In the genomic region with DNA sequence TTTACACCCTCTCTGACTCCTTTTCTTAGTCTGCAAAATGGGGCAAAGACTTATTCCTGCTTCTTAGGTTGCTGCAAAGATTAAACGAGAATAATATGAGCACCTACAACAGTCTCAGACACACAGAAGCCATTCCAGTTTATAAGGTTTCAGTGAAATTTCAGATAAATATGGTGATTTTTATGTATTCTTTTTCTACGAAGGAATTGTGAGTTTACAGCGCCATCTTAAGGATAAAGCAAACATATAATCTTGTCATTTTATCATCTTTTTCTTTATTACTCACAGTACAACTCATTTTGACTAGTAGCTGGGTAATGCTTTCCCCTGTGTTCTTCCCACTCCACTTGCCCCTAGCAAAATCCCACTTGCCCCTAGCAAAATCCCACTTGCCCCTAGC, we compare ENCODE assay signal across 8 cellular contexts. TPM values are rescaled to one million over a fixed set of nuclear protein-coding genes. Genes with fewer than 3 reads are reported as not detected.
DNase-seq lines count a peak whose midpoint lies in the region; ATAC-seq, FAIRE-seq and TF ChIP-seq lines count a peak whose summit lies in the region.

No MANE protein-coding gene starts in this region.

- H3K79me2 ChIP-seq in keratinocyte (ENCODE audit: control insufficient read depth, insufficient read depth, low read length): no peaks in the 10 kb centered on the region

- peak; percentile 73 for FAIRE-seq in keratinocyte (lab: Jason Lieb, UNC)

- no peaks in the 10 kb centered on the region for H3K9me3 ChIP-seq in keratinocyte (ENCODE audit: control insufficient read depth, low read depth, low read length)
- H3K9me3 ChIP-seq in adrenal gland (replicated peaks in 1 of 3): no peaks in the 10 kb centered on the region

- no peak overlapping the region for H3K9ac ChIP-seq in keratinocyte (ENCODE audit: control insufficient read depth, extremely low read depth, insufficient read depth, low read length)

- no peak overlapping the region for H3K4me2 ChIP-seq in keratinocyte (ENCODE audit: control insufficient read depth, extremely low read depth, insufficient read depth, low read depth, low read length)

- H3K27me3 ChIP-seq in keratinocyte (ENCODE audit: control insufficient read depth, extremely low read depth, insufficient read depth, low read length) (no peaks in the 10 kb centered on the region), adrenal gland (no peaks in the 10 kb centered on the region)

- 57 to 58% (median 57%) methylated on average over 3 of the region's 3 CpGs for WGBS in adrenal gland, 4 donors

- no peaks in the 10 kb centered on the region for H3K9me1 ChIP-seq in keratinocyte (ENCODE audit: control insufficient read depth, extremely low read depth, insufficient read depth, low read length)

- H3K4me3 ChIP-seq in keratinocyte (ENCODE audit: control insufficient read depth in 2 of 3, extremely low read depth in 1 of 3, insufficient read depth in 2 of 3, low read depth in 1 of 3, low read length in 3 of 3) (no peak overlapping the region), adrenal gland (no peak overlapping the region)

- peak; percentile 49; the same call in 1 of the 2 replicates for TF ChIP-seq CTCF in LNCAP (IDR thresholded peaks at IDR 0.05)
- peak in 2 of 3 experiments; percentile 18 to 44 for TF ChIP-seq CTCF in keratinocyte (optimal IDR thresholded peaks at IDR 0.05 in 1 of 3, IDR thresholded peaks at IDR 0.05 in 1 of 3, conservative IDR thresholded peaks at IDR 0.05 in 1 of 3; ENCODE audit: extremely low read depth in 1 of 3, insufficient read depth in 2 of 3, low read length in 3 of 3)
- TF ChIP-seq CTCF in adrenal gland (IDR thresholded peaks at IDR 0.05): peak in 2 of 6 experiments; percentile 28 to 33

- TF ChIP-seq POLR2A in adrenal gland (IDR thresholded peaks at IDR 0.05): no peak

- dilution Hi-C loops in keratinocyte (cut with MboI; ENCODE audit: extremely low pct_ligation_motif_present, low sequenced_read_pairs): no loop called here

- intact Hi-C loops in adrenal gland (cut with DNase I): no loop called here

- DNase-seq in Ammon's horn (ENCODE audit: low spot score) (peak; percentile 10), amniotic stem cell (lab: John Stamatoyannopoulos, UW) (peak; percentile 33), keratinocyte (ENCODE audit: low read depth, low spot score) (no peak), NCI-H128 (lab: John Stamatoyannopoulos, UW; ENCODE audit: unreplicated experiment) (no peak), adrenal gland (no peak), HuH-7.5 (ENCODE audit: low spot score) (no peak)

- H4K20me1 ChIP-seq in keratinocyte (ENCODE audit: control insufficient read depth, extremely low read depth, insufficient read depth, low read length): no peaks in the 10 kb centered on the region

- no peak for ATAC-seq in GM21619 (IDR thresholded peaks at IDR 0.05; ENCODE audit: unreplicated experiment)

- H3K4me1 ChIP-seq in keratinocyte (ENCODE audit: control insufficient read depth, extremely low read depth, insufficient read depth, low read length) (no peaks in the 10 kb centered on the region), adrenal gland (replicated peaks in 1 of 2) (no peaks in the 10 kb centered on the region)

- H2AFZ ChIP-seq in keratinocyte (ENCODE audit: control insufficient read depth, low read length): no peak overlapping the region

- H3K27ac ChIP-seq in keratinocyte (ENCODE audit: control insufficient read depth, insufficient read depth, low read length): no peak overlapping the region
- H3K27ac ChIP-seq in adrenal gland: no peak overlapping the region

- no peaks in the 10 kb centered on the region for H3K36me3 ChIP-seq in keratinocyte (ENCODE audit: control insufficient read depth in 2 of 2, extremely low read depth in 1 of 2, insufficient read depth in 2 of 2, low read length in 2 of 2)
- no peaks in the 10 kb centered on the region for H3K36me3 ChIP-seq in adrenal gland (replicated peaks in 1 of 2)

RNA-seq across cellular contexts. Expression of a gene that starts 29.2 kb away (rescaled TPM):
- 8.1 to 16.5 TPM (median 9.1 TPM) in 3 replicates for polyA plus RNA-seq in keratinocyte
- polyA plus RNA-seq in keratinocyte (2011; ENCODE audit: low read depth): 22.1 TPM
- 4.5 and 8.3 TPM in 2 replicates for polyA plus RNA-seq in keratinocyte (2011; cell fraction: cytosol; rRNA removed)
- 13.5 and 46.8 TPM in 2 replicates for polyA plus RNA-seq in keratinocyte (2011; cell fraction: nucleus; rRNA removed)
- 7.0 and 11.9 TPM in 2 replicates for polyA plus RNA-seq in keratinocyte (2012; ENCODE audit: low replicate concordance)
- polyA minus RNA-seq in keratinocyte: 1.6 to 13.8 TPM (median 3.8 TPM) in 3 replicates
- polyA minus RNA-seq in keratinocyte (2011; cell fraction: cytosol; rRNA and poly(A)+ RNA removed): 6.7 TPM
- polyA minus RNA-seq in keratinocyte (2011; cell fraction: nucleus; rRNA and poly(A)+ RNA removed): 11.0 and 24.7 TPM in 2 replicates
- 10 to 100 TPM in 7 of 8 donors, 1 to 10 TPM in 1; 8.9 to 22.3 (median 15.2) TPM for total RNA-seq in adrenal gland
- polyA plus RNA-seq in adrenal gland: 10 to 100 TPM in 1 of 3 donors, 1 to 10 TPM in 2; 5.2 to 20.2 (median 7.6) TPM

Comparison
In these comparisons a context has a peak if more than half of its experiments do, and no peak if none do; other contexts are left out.
1. DNase-seq: peak in Ammon's horn (single experiment) and amniotic stem cell (single experiment); none in keratinocyte (single experiment), NCI-H128 (single experiment), adrenal gland (0 of 7) and HuH-7.5 (single experiment).